Comparison of ENCODE assay signal across 23 cellular contexts in the genomic region with DNA sequence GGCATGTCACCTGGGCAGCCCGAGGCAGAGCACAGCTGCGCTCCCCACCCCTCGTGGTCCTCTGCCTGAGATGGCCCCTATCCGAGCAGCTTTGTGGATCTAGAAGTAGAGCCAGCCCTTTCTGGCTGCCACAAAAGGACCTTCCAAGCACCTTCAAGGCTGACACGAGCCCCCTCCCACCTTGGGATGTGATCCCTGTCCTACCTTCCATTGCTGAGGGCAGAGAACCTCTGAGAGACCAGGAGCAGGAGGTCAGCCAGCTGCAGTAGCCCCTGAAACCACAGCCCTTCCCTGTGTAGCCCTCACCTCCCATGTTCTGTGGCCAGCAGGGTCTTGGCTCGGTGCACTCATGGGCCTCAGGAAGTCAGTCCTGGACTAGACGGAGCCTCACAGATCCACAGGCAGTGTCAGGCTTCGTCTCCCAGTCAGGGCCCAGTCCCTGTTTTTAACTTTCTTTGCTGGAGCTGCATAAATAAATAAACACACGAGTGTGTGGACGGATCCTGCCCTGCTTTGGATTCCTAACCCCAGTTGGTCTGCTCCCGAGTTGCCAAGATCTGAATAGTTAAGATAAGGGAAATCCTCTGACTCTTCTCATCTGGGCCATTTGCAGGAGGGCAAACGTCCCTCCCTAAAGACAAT.
"Had no signal": no experiment of that assay in that cellular context is flagged by ENCODE, and none has a peak within 500 bp of the region (broad histone marks: within the 10 kb centered on the region; RNA-seq: fewer than 3 reads in every experiment).

No MANE protein-coding gene starts in this region.

- H2AFZ ChIP-seq: parathyroid adenoma had no signal

- H3K36me3 Mint-ChIP-seq: activated naive CD8-positive, alpha-beta T cell treated with anti-CD3 and anti-CD28 coated beads for 36 hours; naive thymus-derived CD4-positive, alpha-beta T cell had no signal

- H3K9me3 Mint-ChIP-seq: activated CD4-positive, alpha-beta T cell treated with anti-CD3 and anti-CD28 coated beads, Interleukin-2, amount 10 ng/mL, durations not matched to agents 7 days and 5 days; activated naive CD8-positive, alpha-beta T cell treated with anti-CD3 and anti-CD28 coated beads for 36 hours; activated T-cell treated with anti-CD3 and anti-CD28 coated beads, Interleukin-2, amount 50 U/mL, for 72 hours; dendritic cell treated with granulocyte-macrophage colony-stimulating factor and Interleukin-4, amounts not matched to agents 40 ng/mL and 50 ng/mL, for 4 days; effector memory CD8-positive, alpha-beta T cell; naive thymus-derived CD4-positive, alpha-beta T cell had no signal

- H3K9me3 ChIP-seq: gastrocnemius medialis, heart right ventricle, lower lobe of right lung, mucosa of descending colon, neutrophil, stomach, testis had no signal

- H3K36me3 ChIP-seq: gastrocnemius medialis, heart right ventricle, lower lobe of right lung, neutrophil, stomach had no signal

- H3K9ac ChIP-seq: parathyroid adenoma had no signal

- H3K4me1 Mint-ChIP-seq: activated CD4-positive, alpha-beta T cell treated with anti-CD3 and anti-CD28 coated beads, Interleukin-2, amount 10 ng/mL, durations not matched to agents 7 days and 5 days; activated naive CD8-positive, alpha-beta T cell treated with anti-CD3 and anti-CD28 coated beads for 36 hours; naive thymus-derived CD4-positive, alpha-beta T cell had no signal

- DNase-seq: activated CD4-positive, alpha-beta T cell treated with anti-CD3 and anti-CD28 coated beads, Interleukin-2, amount 10 ng/mL, durations not matched to agents 7 days and 5 days; activated CD4-positive, CD25-positive, alpha-beta regulatory T cell; activated CD8-positive, alpha-beta memory T cell treated with anti-CD3 and anti-CD28 coated beads, Interleukin-2, amount 50 U/mL, for 48 hours; activated gamma-delta T cell; activated naive CD8-positive, alpha-beta T cell treated with anti-CD3 and anti-CD28 coated beads for 36 hours; activated T-cell treated with anti-CD3 and anti-CD28 coated beads, Interleukin-2, amount 50 U/mL, for 72 hours; cerebellar nuclear complex; effector memory CD8-positive, alpha-beta T cell; gastrocnemius medialis; heart right ventricle; left colon; lower lobe of right lung; mucosa of descending colon; naive thymus-derived CD4-positive, alpha-beta T cell; stimulated activated CD4-positive, alpha-beta T cell treated with anti-CD3 and anti-CD28 coated beads, Interleukin-12 subunit alpha, Interleukin-12 subunit beta, amount 100 ng/mL, for 4 hours; stimulated activated CD4-positive, alpha-beta T cell treated with anti-CD3 and anti-CD28 coated beads, Interleukin-2, amount 100 ng/mL, for 24 hours; stomach; T-helper 2 cell; testis had no signal

- H3K27ac ChIP-seq: epithelial cell of prostate, gastrocnemius medialis, heart right ventricle, lower lobe of right lung, neutrophil, parathyroid adenoma, stomach, testis had no signal

- H3K27ac Mint-ChIP-seq: activated CD4-positive, alpha-beta T cell treated with anti-CD3 and anti-CD28 coated beads, Interleukin-2, amount 10 ng/mL, durations not matched to agents 7 days and 5 days; activated naive CD8-positive, alpha-beta T cell treated with anti-CD3 and anti-CD28 coated beads for 36 hours; activated T-cell treated with anti-CD3 and anti-CD28 coated beads, Interleukin-2, amount 50 U/mL, for 72 hours; dendritic cell treated with granulocyte-macrophage colony-stimulating factor and Interleukin-4, amounts not matched to agents 40 ng/mL and 50 ng/mL, for 4 days; effector memory CD8-positive, alpha-beta T cell; naive thymus-derived CD4-positive, alpha-beta T cell had no signal

- H3K4me1 ChIP-seq: gastrocnemius medialis, heart right ventricle, parathyroid adenoma, testis had no signal

- H3K4me3 ChIP-seq: gastrocnemius medialis, heart right ventricle, lower lobe of right lung, mucosa of descending colon, stomach, testis had no signal

- H3K27me3 ChIP-seq: gastrocnemius medialis, neutrophil, stomach, testis had no signal

- H3K27me3 Mint-ChIP-seq: activated CD4-positive, alpha-beta T cell treated with anti-CD3 and anti-CD28 coated beads, Interleukin-2, amount 10 ng/mL, durations not matched to agents 7 days and 5 days had no signal

- H3K79me2 ChIP-seq: parathyroid adenoma had no signal

- ATAC-seq: activated T-cell treated with anti-CD3 and anti-CD28 coated beads, Interleukin-2, amount 50 U/mL, for 72 hours; effector memory CD8-positive, alpha-beta T cell; gastrocnemius medialis; heart right ventricle; left colon; lower lobe of right lung; mucosa of descending colon; naive thymus-derived CD4-positive, alpha-beta T cell had no signal

- H3K4me3 Mint-ChIP-seq: activated CD4-positive, alpha-beta T cell treated with anti-CD3 and anti-CD28 coated beads, Interleukin-2, amount 10 ng/mL, durations not matched to agents 7 days and 5 days; activated naive CD8-positive, alpha-beta T cell treated with anti-CD3 and anti-CD28 coated beads for 36 hours; activated T-cell treated with anti-CD3 and anti-CD28 coated beads, Interleukin-2, amount 50 U/mL, for 72 hours; dendritic cell treated with granulocyte-macrophage colony-stimulating factor and Interleukin-4, amounts not matched to agents 40 ng/mL and 50 ng/mL, for 4 days; effector memory CD8-positive, alpha-beta T cell; naive thymus-derived CD4-positive, alpha-beta T cell had no signal
